In the genomic region with DNA sequence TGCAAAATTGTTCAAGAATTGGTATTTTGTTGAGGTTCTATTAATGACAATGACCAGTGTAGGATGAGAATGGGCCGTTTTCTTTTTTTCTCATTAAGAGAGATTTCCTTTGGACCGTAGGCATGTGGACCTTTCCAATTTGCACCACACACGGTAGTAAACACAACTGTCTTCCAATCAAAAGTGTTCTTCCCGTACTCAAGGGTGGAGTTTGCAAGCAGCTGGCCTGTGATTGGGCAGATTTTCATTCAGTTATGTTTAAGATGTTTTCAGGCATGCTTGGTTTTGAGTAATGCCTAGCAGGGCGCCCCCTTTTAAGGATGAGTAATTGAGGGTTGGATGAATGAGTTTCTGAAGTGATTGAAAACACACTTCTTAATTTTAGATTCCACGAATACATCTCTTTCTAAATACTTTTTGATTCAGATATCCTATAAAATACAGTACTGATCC, we compare ENCODE assay signal across 8 cellular contexts. TPM values are rescaled to one million over a fixed set of nuclear protein-coding genes. Genes with fewer than 3 reads are reported as not detected.
DNase-seq lines count a peak whose midpoint lies in the region; ATAC-seq and TF ChIP-seq lines count a peak whose summit lies in the region.

No MANE protein-coding gene starts in this region.

- H3K36me3 ChIP-seq in mammary epithelial cell (ENCODE audit: insufficient read depth, low read length): no peaks in the 10 kb centered on the region

- no peaks in the 10 kb centered on the region for H3K27me3 ChIP-seq in mammary epithelial cell (ENCODE audit: insufficient read depth, low read length)

- no peak overlapping the region for H3K27ac ChIP-seq in mammary epithelial cell (ENCODE audit: insufficient read depth, low read depth, low read length)

- DNase-seq in AG04449 (ENCODE audit: low read depth, low spot score) (peak; percentile 49), HT-29 (ENCODE audit: low spot score) (peak; percentile 66), T-cell (peak in 32 of 34 experiments; percentile 21 to 73 (median 42)), mammary epithelial cell (peak; percentile 89), kidney glomerular epithelial cell (lab: John Stamatoyannopoulos, UW) (peak; percentile 85), SKM-1 treated with dmso at 0.1 percent for 144 hours (lab: John Stamatoyannopoulos, UW; ENCODE audit: unreplicated experiment) (no peak)
- DNase-seq in stimulated activated CD8-positive, alpha-beta memory T cell treated with anti-CD3 and anti-CD28 coated beads, Interleukin-12 subunit alpha, Interleukin-12 subunit beta, amount 100 ng/mL, for 1 hour (ENCODE audit: low read depth): peak; percentile 17

- CTCF ChIA-PET in AG04449 (lab: Yijun Ruan, JAX): interaction anchor here (0.8 to 7.9 kb wide), 7 partner anchors 10 to 193 kb away, joined by 3 to 267 read pairs (median 28); partner anchors contain the start of genes CDC25C and FAM53C
- CTCF ChIA-PET in T-cell (lab: Charles Lee): interaction anchor here (0.6 to 5.6 kb wide), 10 partner anchors 15 to 176 kb away, joined by 3 to 89 read pairs (median 5); partner anchors contain the start of genes CDC25C (in 2 of the 2), BRD8 (in 1 of the 2), CDC23 (in 1 of the 2) and FAM53C (in 1 of the 2)
- CTCF ChIA-PET in mammary epithelial cell (lab: Charles Lee; ENCODE audit: low non-redundant PET): no interaction called here

- H3K9me3 Mint-ChIP-seq in T-cell: peaks cover 0 to 9% (median 4%) of the 10 kb centered on the region in 3 donors

- WGBS in mammary epithelial cell (ENCODE audit: low coverage, missing lambda C conversion rate): 19% methylated on average over 6 of the region's 6 CpGs

- peaks cover 18% of the 10 kb centered on the region for H3K4me1 ChIP-seq in mammary epithelial cell (ENCODE audit: insufficient read depth, low read length)

- H4K20me1 ChIP-seq in mammary epithelial cell (ENCODE audit: insufficient read depth, low read length): no peaks in the 10 kb centered on the region

- no peaks in the 10 kb centered on the region for H3K27me3 Mint-ChIP-seq in T-cell

- peak overlapping the region; percentile 92 to 96 (median 95) for H3K4me3 Mint-ChIP-seq in T-cell

- ATAC-seq in GM18861 (IDR thresholded peaks at IDR 0.05; ENCODE audit: unreplicated experiment) (peak; percentile 52), T-cell (replicated peaks in 1 of 4) (peak in 3 of 4 experiments; percentile 9 to 49 (median 23))

- no peak overlapping the region for H3K9ac ChIP-seq in mammary epithelial cell (ENCODE audit: insufficient read depth, low read length)

- peak overlapping the region; percentile 92 to 94 for H3K27ac Mint-ChIP-seq in T-cell

- TF ChIP-seq CTCF in AG04449 (IDR thresholded peaks at IDR 0.05; ENCODE audit: insufficient read depth, low read length, missing control alignments) (no peak), mammary epithelial cell (conservative IDR thresholded peaks at IDR 0.05 in 1 of 2, IDR thresholded peaks at IDR 0.05 in 1 of 2; ENCODE audit: extremely low read depth in 1 of 2, insufficient read depth in 1 of 2, low read depth in 1 of 2, low read length in 2 of 2) (peak in 1 of 2 donors; percentile 16)

- BruUV-seq in mammary epithelial cell (replicated peaks; lab: Mats Ljungman, UMichigan): no TSS peak

- H3K9me3 ChIP-seq in mammary epithelial cell (replicated peaks; ENCODE audit: insufficient read depth, low read length): peaks cover 4% of the 10 kb centered on the region

- peak overlapping the region; percentile 81 for H3K4me2 ChIP-seq in mammary epithelial cell (ENCODE audit: insufficient read depth, low read depth, low read length)

- H3K4me1 Mint-ChIP-seq in T-cell: peaks cover 51 to 61% (median 56%) of the 10 kb centered on the region in 3 donors

- peaks cover 70% of the 10 kb centered on the region for H3K79me2 ChIP-seq in mammary epithelial cell (ENCODE audit: insufficient read depth, low read length)

- POLR2A ChIA-PET in AG04449 (lab: Yijun Ruan, JAX): interaction anchor here (9.0 kb wide), 1 partner anchor 17 kb away, joined by 121 read pairs; the partner anchor contains the start of gene FAM53C
- POLR2A ChIA-PET in T-cell (lab: Charles Lee): interaction anchor here in 1 of 2 donors (1.5 to 2.0 kb wide), 2 partner anchors 17 to 23 kb away, joined by 7 to 11 read pairs; partner anchors contain the start of genes CDC25C and FAM53C

- dilution Hi-C loops in mammary epithelial cell (cut with HindIII; ENCODE audit: low sequenced_read_pairs): loop anchor here (5.0 kb wide), 1 partner anchor 58 kb away; no protein-coding TSS in a partner anchor

- H3K4me3 ChIP-seq in AG04449 (ENCODE audit: low read depth, low read length) (peak overlapping the region; percentile 75), mammary epithelial cell (replicated peaks in 1 of 3; ENCODE audit: insufficient read depth in 1 of 3, low read depth in 2 of 3, low read length in 3 of 3) (peak overlapping the region; percentile 77 to 83 (median 82))

- peaks cover 3% of the 10 kb centered on the region for H3K36me3 Mint-ChIP-seq in T-cell

- in situ Hi-C loops in mammary epithelial cell (cut with MboI; ENCODE audit: low sequenced_read_pairs in 2 of 2): no loop called here

- intact Hi-C loops in mammary epithelial cell (cut with micrococcal nuclease): loop anchor here (5.0 kb wide), 1 partner anchor 133 kb away; no protein-coding TSS in a partner anchor

- no peak overlapping the region for H2AFZ ChIP-seq in mammary epithelial cell (ENCODE audit: low read depth, low read length)

RNA-seq across cellular contexts. Expression of gene KDM3B, which starts 2.5 kb away (rescaled TPM):
- 34.9 and 36.2 TPM in 2 replicates for total RNA-seq in HT-29 (2014; rRNA removed; shearing (Covaris generic))
- total RNA-seq in T-cell: 10 to 100 TPM; 72.9 to 78.3 (median 76.0) TPM
- 10 to 100 TPM; 35.6 to 42.7 TPM for total RNA-seq in mammary epithelial cell
- 18.6 TPM for polyA plus RNA-seq in mammary epithelial cell
- 68.3 TPM for polyA minus RNA-seq in mammary epithelial cell

RNA-seq across cellular contexts. Expression of gene FAM53C, which starts 16.9 kb away (rescaled TPM):
- 30.4 and 37.5 TPM in 2 replicates for total RNA-seq in HT-29 (2014; rRNA removed; shearing (Covaris generic))
- total RNA-seq in T-cell (10 to 100 TPM; 22.2 to 58.3 (median 25.5) TPM), mammary epithelial cell (10 to 100 TPM; 29.6 to 40.2 TPM)
- polyA plus RNA-seq in mammary epithelial cell: 22.4 TPM
- 26.7 TPM for polyA minus RNA-seq in mammary epithelial cell

RNA-seq across cellular contexts. Expression of gene CDC25C, which starts 23.3 kb away (rescaled TPM):
- total RNA-seq in HT-29 (2014; rRNA removed; shearing (Covaris generic)): 13.4 and 13.6 TPM in 2 replicates
- total RNA-seq in T-cell: under 1 TPM in 1 of 5 donors, not detected in 4; 0.23 TPM
- 1 to 10 TPM in 1 of 2 donors, under 1 TPM in 1; 0.67 to 5.8 TPM for total RNA-seq in mammary epithelial cell
- polyA plus RNA-seq in mammary epithelial cell: 7.6 TPM
- 14.1 TPM for polyA minus RNA-seq in mammary epithelial cell
